ENCODE assay signal across 8 cellular contexts in the genomic region with DNA sequence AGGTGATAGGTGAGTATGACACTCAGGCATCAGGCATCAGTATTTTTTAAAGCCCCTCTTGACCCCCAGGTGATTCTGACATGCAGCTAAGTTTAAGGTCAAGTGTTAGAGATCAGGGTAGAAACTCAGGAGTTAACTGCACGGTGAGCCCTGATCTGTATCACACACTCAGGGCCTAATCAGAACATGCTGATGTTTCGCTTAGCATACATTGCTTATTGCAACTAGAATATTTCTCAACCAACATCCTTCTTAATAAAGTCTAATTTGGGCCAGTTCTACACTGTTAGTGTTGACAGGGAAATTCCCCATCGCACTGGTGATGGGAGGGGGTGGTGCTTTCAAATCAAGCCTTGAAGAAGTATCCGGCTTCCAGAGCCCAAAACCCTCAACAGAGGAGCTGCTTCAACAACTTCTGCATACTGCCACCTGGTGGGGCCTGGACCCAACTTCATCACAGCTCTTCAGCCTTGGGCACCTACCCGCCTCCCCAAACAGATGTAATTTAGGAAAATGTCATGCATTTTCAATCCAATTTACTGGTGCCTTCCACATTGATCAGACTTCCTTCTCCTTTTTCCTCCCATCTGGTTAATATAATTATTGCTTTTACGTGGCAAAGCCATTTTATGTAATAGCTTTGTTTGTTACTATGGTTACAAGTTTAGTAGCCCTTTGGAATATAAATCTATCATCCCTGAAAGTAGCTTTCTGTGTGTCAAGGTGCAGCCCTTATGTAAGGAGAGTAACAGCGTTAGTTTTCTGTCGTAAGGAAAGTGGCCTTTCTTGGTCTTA.
DNase-seq lines count a peak whose midpoint lies in the region; ATAC-seq and TF ChIP-seq lines count a peak whose summit lies in the region.

No MANE protein-coding gene starts in this region.

- in situ Hi-C loops in mammary epithelial cell (cut with MboI; ENCODE audit: low sequenced_read_pairs in 2 of 2), result no loop called here

- peak; percentile 74 for ATAC-seq in HG02970 (IDR thresholded peaks at IDR 0.05; ENCODE audit: low FRiP score, unreplicated experiment)

- H3K4me1 ChIP-seq in mammary epithelial cell (ENCODE audit: insufficient read depth, low read length), result no peaks in the 10 kb centered on the region

- no peaks in the 10 kb centered on the region for H3K79me2 ChIP-seq in mammary epithelial cell (ENCODE audit: insufficient read depth, low read length)

- no peak overlapping the region for H3K9ac ChIP-seq in mammary epithelial cell (ENCODE audit: insufficient read depth, low read length)

- peak; percentile 79 for TF ChIP-seq CTCF in WI38 (IDR thresholded peaks at IDR 0.05; ENCODE audit: low read depth, low read length)
- peak; percentile 68 to 85 for TF ChIP-seq CTCF in mammary epithelial cell (conservative IDR thresholded peaks at IDR 0.05 in 1 of 2, IDR thresholded peaks at IDR 0.05 in 1 of 2; ENCODE audit: extremely low read depth in 1 of 2, insufficient read depth in 1 of 2, low read depth in 1 of 2, low read length in 2 of 2)

- no peaks in the 10 kb centered on the region for H3K27me3 ChIP-seq in mammary epithelial cell (ENCODE audit: insufficient read depth, low read length)

- BruUV-seq in mammary epithelial cell (replicated peaks; lab: Mats Ljungman, UMichigan), result no TSS peak

- WGBS in mammary epithelial cell (ENCODE audit: low coverage, missing lambda C conversion rate), result 35% methylated on average over 8 of the region's 8 CpGs

- no peak overlapping the region for H3K4me2 ChIP-seq in mammary epithelial cell (ENCODE audit: insufficient read depth, low read depth, low read length)

- H3K36me3 ChIP-seq in mammary epithelial cell (ENCODE audit: insufficient read depth, low read length), result no peaks in the 10 kb centered on the region

- H3K4me3 ChIP-seq in WI38 (ENCODE audit: low read depth, low read length) (no peak overlapping the region), mammary epithelial cell (replicated peaks in 1 of 3; ENCODE audit: insufficient read depth in 1 of 3, low read depth in 2 of 3, low read length in 3 of 3) (no peak overlapping the region)

- intact Hi-C loops in mammary epithelial cell (cut with micrococcal nuclease), result loop anchor here (1.0 kb wide), 2 partner anchors 332 to 409 kb away; no protein-coding TSS in a partner anchor

- no peak overlapping the region for H2AFZ ChIP-seq in mammary epithelial cell (ENCODE audit: low read depth, low read length)

- dilution Hi-C loops in mammary epithelial cell (cut with HindIII; ENCODE audit: low sequenced_read_pairs), result no loop called here

- H3K27ac ChIP-seq in mammary epithelial cell (ENCODE audit: insufficient read depth, low read depth, low read length), result no peak overlapping the region

- CTCF ChIA-PET in mammary epithelial cell (lab: Charles Lee; ENCODE audit: low non-redundant PET), result interaction anchor here (0.8 to 2.1 kb wide), 3 partner anchors 16 to 332 kb away, joined by 3 to 20 read pairs (median 3); no protein-coding TSS in a partner anchor

- no peaks in the 10 kb centered on the region for H3K9me3 ChIP-seq in mammary epithelial cell (replicated peaks; ENCODE audit: insufficient read depth, low read length)

- no peaks in the 10 kb centered on the region for H4K20me1 ChIP-seq in mammary epithelial cell (ENCODE audit: insufficient read depth, low read length)

- DNase-seq in NCI-H1436 (lab: John Stamatoyannopoulos, UW), result peak; percentile 60
- no peak for DNase-seq in NCI-H1436 treated with DMSO at 0.1 percent for 48 hours (lab: John Stamatoyannopoulos, UW)
- peak; percentile 41 for DNase-seq in NCI-H2107 treated with DMSO at 0.1 percent for 48 hours (lab: John Stamatoyannopoulos, UW; ENCODE audit: unreplicated experiment)
- peak; percentile 57 for DNase-seq in mammary epithelial cell
- DNase-seq in islet precursor cell, result peak; percentile 87
- DNase-seq in stimulated activated CD4-positive, alpha-beta T cell treated with anti-CD3 and anti-CD28 coated beads, Interleukin-15, amount 100 ng/mL, for 1 hour (ENCODE audit: low read depth in 1 of 2, low spot score in 1 of 2), result peak; percentile 74 to 78
